11 cellular contexts compared by ENCODE assay signal in the genomic region with DNA sequence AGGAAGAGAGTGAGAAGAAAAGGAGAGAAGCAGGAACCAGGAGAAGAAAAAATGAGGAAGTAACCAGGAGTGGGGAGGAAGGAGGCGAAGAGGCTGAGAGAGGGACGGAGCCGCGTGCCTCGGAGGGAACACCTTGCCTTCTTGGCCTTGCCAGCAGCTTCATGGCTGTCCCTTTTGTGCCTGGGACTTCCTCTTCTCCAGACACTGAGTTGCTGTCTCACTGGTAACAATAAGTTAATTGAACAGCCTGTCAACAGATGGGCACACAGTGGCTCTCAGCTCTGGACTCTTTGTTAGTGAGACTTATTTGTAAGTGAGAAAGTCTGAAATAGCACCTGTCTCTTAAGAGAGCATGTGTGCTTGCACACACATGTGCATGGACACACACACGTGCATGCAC.
DNase-seq lines count a peak whose midpoint lies in the region; ATAC-seq, FAIRE-seq and TF ChIP-seq lines count a peak whose summit lies in the region.
"Had no signal": no experiment of that assay in that cellular context is flagged by ENCODE, and none has a peak within 500 bp of the region (broad histone marks: within the 10 kb centered on the region; RNA-seq: fewer than 3 reads in every experiment).

No MANE protein-coding gene starts in this region.

- H3K79me2 ChIP-seq in HepG2 (ENCODE audit: insufficient read depth, low read length): no peaks in the 10 kb centered on the region

- CTCF ChIA-PET in HepG2 (lab: Yijun Ruan, JAX; ENCODE audit: low intra/inter-chr PET ratio, low total read pairs) (no interaction called here), T-cell (lab: Charles Lee) (no interaction called here)

- H3K36me3 ChIP-seq in HepG2 (replicated peaks in 1 of 2; ENCODE audit: control insufficient read depth in 1 of 2, insufficient read depth in 2 of 2, low read length in 2 of 2) (no peaks in the 10 kb centered on the region), right lobe of liver (no peaks in the 10 kb centered on the region), thymus (ENCODE audit: control insufficient read depth, insufficient read depth) (no peaks in the 10 kb centered on the region)
- H3K36me3 ChIP-seq: cardiac muscle cell, esophagus muscularis mucosa had no signal

- H3K4me1 Mint-ChIP-seq in T-cell: peaks cover 40 to 50% (median 43%) of the 10 kb centered on the region in 3 donors
- peaks cover 49% of the 10 kb centered on the region for H3K4me1 Mint-ChIP-seq in activated naive CD4-positive, alpha-beta T cell treated with anti-CD3 and anti-CD28 coated beads, Interleukin-2, amount 50 U/mL, for 24 hours

- no peak overlapping the region for H3K27ac ChIP-seq in HepG2 (ENCODE audit: extremely low read length, insufficient read depth, low read length)
- H3K27ac ChIP-seq in right lobe of liver: no peak overlapping the region
- H3K27ac ChIP-seq in thymus (ENCODE audit: low read depth): no peak overlapping the region
- H3K27ac ChIP-seq: cardiac muscle cell, esophagus muscularis mucosa had no signal

- no peak overlapping the region for H3K4me2 ChIP-seq in HepG2 (ENCODE audit: low read depth, low read length)

- H3K9ac ChIP-seq in HepG2 (ENCODE audit: insufficient read depth, low read depth, low read length): no peak overlapping the region

- TF ChIP-seq CTCF in HepG2 (CRISPR knock-in tag; IDR thresholded peaks at IDR 0.05) (no peak), right lobe of liver (IDR thresholded peaks at IDR 0.05) (no peak)

- DNase-seq in HepG2 (ENCODE audit: low spot score) (no peak), right lobe of liver (no peak), T-cell (peak in 15 of 34 experiments; percentile 3 to 32 (median 12)), amygdala (lab: John Stamatoyannopoulos, UW) (no peak), NCI-H345 treated with DMSO at 0.1 percent for 48 hours (lab: John Stamatoyannopoulos, UW; ENCODE audit: unreplicated experiment) (no peak), activated gamma-delta T cell (lab: John Stamatoyannopoulos, UW) (no peak)

- H3K4me1 ChIP-seq in HepG2 (ENCODE audit: insufficient read depth, low read length): no peaks in the 10 kb centered on the region
- H3K4me1 ChIP-seq in right lobe of liver: no peaks in the 10 kb centered on the region
- peaks cover 31% of the 10 kb centered on the region for H3K4me1 ChIP-seq in thymus (ENCODE audit: control insufficient read depth, insufficient read depth, low read length)
- H3K4me1 ChIP-seq: esophagus muscularis mucosa had no signal

- no peak for TF ChIP-seq EP300 in HepG2 (IDR thresholded peaks at IDR 0.05; ENCODE audit: low read depth in 2 of 2, low read length in 2 of 2)
- TF ChIP-seq EP300 in HepG2 (CRISPR knock-in tag; IDR thresholded peaks at IDR 0.05; ENCODE audit: borderline replicate concordance): no peak

- no peak for TF ChIP-seq POLR2A in HepG2 (IDR thresholded peaks at IDR 0.05; ENCODE audit: insufficient read depth in 1 of 2, low read depth in 2 of 2, low read length in 2 of 2)
- TF ChIP-seq POLR2A in right lobe of liver (IDR thresholded peaks at IDR 0.05): no peak

- H3K27me3 ChIP-seq in HepG2 (ENCODE audit: control insufficient read depth in 1 of 2, insufficient read depth in 2 of 2, low read length in 2 of 2) (peaks cover 0 to 18% of the 10 kb centered on the region in 2 experiments; a peak in 3 of 5 replicates), right lobe of liver (no peaks in the 10 kb centered on the region), thymus (ENCODE audit: control insufficient read depth, insufficient read depth) (no peaks in the 10 kb centered on the region)
- H3K27me3 ChIP-seq: cardiac muscle cell, esophagus muscularis mucosa had no signal

- no peaks in the 10 kb centered on the region for H3K9me3 Mint-ChIP-seq in T-cell
- H3K9me3 Mint-ChIP-seq in activated naive CD4-positive, alpha-beta T cell treated with anti-CD3 and anti-CD28 coated beads, Interleukin-2, amount 50 U/mL, for 24 hours: no peaks in the 10 kb centered on the region

- no peaks in the 10 kb centered on the region for H4K20me1 ChIP-seq in HepG2 (ENCODE audit: insufficient read depth, low read length)

- TF ChIP-seq RAD21 in HepG2 (CRISPR knock-in tag; IDR thresholded peaks at IDR 0.05): no peak

- ATAC-seq in HepG2 (no peak), right lobe of liver (no peak), T-cell (replicated peaks in 1 of 4) (peak; percentile 35 to 57 (median 50))

- in situ Hi-C loops in HepG2 (cut with HindIII; ENCODE audit: extremely low pct_ligation_motif_present, low pct_unique_long_range_greater_than_20kb): no loop called here

- H2AFZ ChIP-seq in HepG2 (ENCODE audit: low read length): no peak overlapping the region

- no TSS peak for BruUV-seq in HepG2 (replicated peaks; lab: Mats Ljungman, UMichigan)

- peaks cover 3 to 6% of the 10 kb centered on the region in 2 donors for H3K27me3 Mint-ChIP-seq in T-cell
- no peaks in the 10 kb centered on the region for H3K27me3 Mint-ChIP-seq in activated naive CD4-positive, alpha-beta T cell treated with anti-CD3 and anti-CD28 coated beads, Interleukin-2, amount 50 U/mL, for 24 hours

- H3K9me3 ChIP-seq in HepG2 (ENCODE audit: low read length): no peaks in the 10 kb centered on the region
- no peaks in the 10 kb centered on the region for H3K9me3 ChIP-seq in right lobe of liver
- no peaks in the 10 kb centered on the region for H3K9me3 ChIP-seq in thymus (ENCODE audit: control insufficient read depth)
- H3K9me3 ChIP-seq: esophagus muscularis mucosa had no signal

- H3K4me3 ChIP-seq in HepG2 (replicated peaks in 1 of 3; ENCODE audit: insufficient read depth in 1 of 3, low read depth in 2 of 3, low read length in 3 of 3): no peak overlapping the region
- H3K4me3 ChIP-seq in right lobe of liver: no peak overlapping the region
- peak overlapping the region; percentile 32 for H3K4me3 ChIP-seq in thymus (ENCODE audit: low read length)
- H3K4me3 ChIP-seq: cardiac muscle cell, esophagus muscularis mucosa had no signal

- peak overlapping the region; percentile 78 to 83 (median 80) for H3K4me3 Mint-ChIP-seq in T-cell
- H3K4me3 Mint-ChIP-seq in activated naive CD4-positive, alpha-beta T cell treated with anti-CD3 and anti-CD28 coated beads, Interleukin-2, amount 50 U/mL, for 24 hours: peak overlapping the region; percentile 88

- no peak for FAIRE-seq in HepG2 (lab: Jason Lieb, UNC)
- FAIRE-seq: small intestine had no signal

- WGBS in HepG2 (ENCODE audit: low lambda C conversion rate): 71% methylated on average over 6 of the region's 6 CpGs
- WGBS in right lobe of liver (ENCODE audit: insufficient coverage, low coverage, low lambda C conversion rate, missing lambda C conversion rate): 52% methylated on average over 6 of the region's 6 CpGs
- WGBS in thymus: 30% methylated on average over 6 of the region's 6 CpGs

- POLR2A ChIA-PET in HepG2 (lab: Yijun Ruan, JAX) (no interaction called here), T-cell (lab: Charles Lee) (interaction anchor here in 1 of 2 donors (1.2 kb wide), 1 partner anchor 193 kb away, joined by 3 read pairs; no protein-coding TSS in a partner anchor)

- no peaks in the 10 kb centered on the region for H3K36me3 Mint-ChIP-seq in T-cell
- no peaks in the 10 kb centered on the region for H3K36me3 Mint-ChIP-seq in activated naive CD4-positive, alpha-beta T cell treated with anti-CD3 and anti-CD28 coated beads, Interleukin-2, amount 50 U/mL, for 24 hours

- peak overlapping the region; percentile 96 to 97 for H3K27ac Mint-ChIP-seq in T-cell
- H3K27ac Mint-ChIP-seq in activated naive CD4-positive, alpha-beta T cell treated with anti-CD3 and anti-CD28 coated beads, Interleukin-2, amount 50 U/mL, for 24 hours: peak overlapping the region; percentile 82

- intact Hi-C loops in HepG2 (cut with micrococcal nuclease; ENCODE audit: unreplicated experiment) (no loop called here), right lobe of liver (cut with DNase I) (no loop called here)

TF ChIP-seq in HepG2, 621 proteins besides CTCF, POLR2A, EP300 and RAD21:
- peak; percentile 50; the same call in 1 of the 2 replicates for TF ChIP-seq MNT (IDR thresholded peaks at IDR 0.05)
- TF ChIP-seq MTF1 (CRISPR knock-in tag; IDR thresholded peaks at IDR 0.05): no peak

Comparison
In these comparisons a context has a peak if more than half of its experiments do, and no peak if none do; other contexts are left out.
1. ATAC-seq: peak in T-cell (4 of 4); none in HepG2 (single experiment) and right lobe of liver (0 of 4).